In the genomic region with DNA sequence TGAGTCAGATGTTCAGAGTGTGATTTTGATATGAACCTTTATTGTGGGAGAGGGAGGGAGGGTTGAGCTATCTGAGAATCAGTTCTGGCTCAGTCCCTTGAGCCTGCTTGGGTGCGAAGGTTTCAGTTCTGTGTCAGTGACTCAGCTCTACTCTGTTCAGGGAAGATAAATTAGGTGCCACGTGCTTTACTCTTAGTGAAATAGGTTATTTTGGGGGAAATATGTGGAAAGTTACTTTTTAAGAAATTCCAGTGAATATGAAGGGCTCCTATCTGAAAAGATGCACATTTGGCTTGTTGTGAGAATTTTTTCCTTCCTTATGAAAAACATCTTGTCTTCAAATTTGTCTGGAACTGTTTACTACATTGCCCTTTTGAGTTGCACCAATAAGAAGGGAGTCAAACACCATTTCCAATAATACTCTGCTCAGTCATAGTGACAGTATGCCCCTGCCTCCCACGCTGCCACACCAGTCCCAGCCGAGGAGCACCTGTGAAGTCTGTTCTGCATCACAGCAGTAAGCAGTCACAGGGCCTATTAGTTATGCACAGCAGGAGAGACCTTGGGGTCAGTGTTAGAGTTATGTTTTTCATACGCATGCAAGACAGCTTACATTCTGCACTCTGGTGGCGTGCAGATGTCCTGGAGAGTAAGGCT, we compare ENCODE assay signal across 1 cellular context.
TF ChIP-seq lines count a peak whose summit lies in the region.

No MANE protein-coding gene starts in this region.

TF ChIP-seq in K562, 482 proteins besides CTCF, POLR2A, EP300 and RAD21 (continued from another document and continues in another):
- TF ChIP-seq, protein P1, sequence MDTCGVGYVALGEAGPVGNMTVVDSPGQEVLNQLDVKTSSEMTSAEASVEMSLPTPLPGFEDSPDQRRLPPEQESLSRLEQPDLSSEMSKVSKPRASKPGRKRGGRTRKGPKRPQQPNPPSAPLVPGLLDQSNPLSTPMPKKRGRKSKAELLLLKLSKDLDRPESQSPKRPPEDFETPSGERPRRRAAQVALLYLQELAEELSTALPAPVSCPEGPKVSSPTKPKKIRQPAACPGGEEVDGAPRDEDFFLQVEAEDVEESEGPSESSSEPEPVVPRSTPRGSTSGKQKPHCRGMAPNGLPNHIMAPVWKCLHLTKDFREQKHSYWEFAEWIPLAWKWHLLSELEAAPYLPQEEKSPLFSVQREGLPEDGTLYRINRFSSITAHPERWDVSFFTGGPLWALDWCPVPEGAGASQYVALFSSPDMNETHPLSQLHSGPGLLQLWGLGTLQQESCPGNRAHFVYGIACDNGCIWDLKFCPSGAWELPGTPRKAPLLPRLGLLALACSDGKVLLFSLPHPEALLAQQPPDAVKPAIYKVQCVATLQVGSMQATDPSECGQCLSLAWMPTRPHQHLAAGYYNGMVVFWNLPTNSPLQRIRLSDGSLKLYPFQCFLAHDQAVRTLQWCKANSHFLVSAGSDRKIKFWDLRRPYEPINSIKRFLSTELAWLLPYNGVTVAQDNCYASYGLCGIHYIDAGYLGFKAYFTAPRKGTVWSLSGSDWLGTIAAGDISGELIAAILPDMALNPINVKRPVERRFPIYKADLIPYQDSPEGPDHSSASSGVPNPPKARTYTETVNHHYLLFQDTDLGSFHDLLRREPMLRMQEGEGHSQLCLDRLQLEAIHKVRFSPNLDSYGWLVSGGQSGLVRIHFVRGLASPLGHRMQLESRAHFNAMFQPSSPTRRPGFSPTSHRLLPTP (IDR thresholded peaks at IDR 0.05; ENCODE audit: borderline replicate concordance, extremely low read depth, insufficient read length) = no peak
- TF ChIP-seq, protein P2, sequence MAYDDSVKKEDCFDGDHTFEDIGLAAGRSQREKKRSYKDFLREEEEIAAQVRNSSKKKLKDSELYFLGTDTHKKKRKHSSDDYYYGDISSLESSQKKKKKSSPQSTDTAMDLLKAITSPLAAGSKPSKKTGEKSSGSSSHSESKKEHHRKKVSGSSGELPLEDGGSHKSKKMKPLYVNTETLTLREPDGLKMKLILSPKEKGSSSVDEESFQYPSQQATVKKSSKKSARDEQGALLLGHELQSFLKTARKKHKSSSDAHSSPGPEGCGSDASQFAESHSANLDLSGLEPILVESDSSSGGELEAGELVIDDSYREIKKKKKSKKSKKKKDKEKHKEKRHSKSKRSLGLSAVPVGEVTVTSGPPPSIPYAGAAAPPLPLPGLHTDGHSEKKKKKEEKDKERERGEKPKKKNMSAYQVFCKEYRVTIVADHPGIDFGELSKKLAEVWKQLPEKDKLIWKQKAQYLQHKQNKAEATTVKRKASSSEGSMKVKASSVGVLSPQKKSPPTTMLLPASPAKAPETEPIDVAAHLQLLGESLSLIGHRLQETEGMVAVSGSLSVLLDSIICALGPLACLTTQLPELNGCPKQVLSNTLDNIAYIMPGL (CRISPR knock-in tag; IDR thresholded peaks at IDR 0.05) = no peak
- TF ChIP-seq, protein P3, sequence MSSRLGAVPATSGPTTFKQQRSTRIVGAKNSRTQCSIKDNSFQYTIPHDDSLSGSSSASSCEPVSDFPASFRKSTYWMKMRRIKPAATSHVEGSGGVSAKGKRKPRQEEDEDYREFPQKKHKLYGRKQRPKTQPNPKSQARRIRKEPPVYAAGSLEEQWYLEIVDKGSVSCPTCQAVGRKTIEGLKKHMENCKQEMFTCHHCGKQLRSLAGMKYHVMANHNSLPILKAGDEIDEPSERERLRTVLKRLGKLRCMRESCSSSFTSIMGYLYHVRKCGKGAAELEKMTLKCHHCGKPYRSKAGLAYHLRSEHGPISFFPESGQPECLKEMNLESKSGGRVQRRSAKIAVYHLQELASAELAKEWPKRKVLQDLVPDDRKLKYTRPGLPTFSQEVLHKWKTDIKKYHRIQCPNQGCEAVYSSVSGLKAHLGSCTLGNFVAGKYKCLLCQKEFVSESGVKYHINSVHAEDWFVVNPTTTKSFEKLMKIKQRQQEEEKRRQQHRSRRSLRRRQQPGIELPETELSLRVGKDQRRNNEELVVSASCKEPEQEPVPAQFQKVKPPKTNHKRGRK (tag; IDR thresholded peaks at IDR 0.05) = no peak
- no peak for TF ChIP-seq ZNF197 (CRISPR knock-in tag; IDR thresholded peaks at IDR 0.05; ENCODE audit: low read depth)
- no peak for TF ChIP-seq CCAR2 (IDR thresholded peaks at IDR 0.05; ENCODE audit: low read depth, low read length)
- TF ChIP-seq, protein P4, sequence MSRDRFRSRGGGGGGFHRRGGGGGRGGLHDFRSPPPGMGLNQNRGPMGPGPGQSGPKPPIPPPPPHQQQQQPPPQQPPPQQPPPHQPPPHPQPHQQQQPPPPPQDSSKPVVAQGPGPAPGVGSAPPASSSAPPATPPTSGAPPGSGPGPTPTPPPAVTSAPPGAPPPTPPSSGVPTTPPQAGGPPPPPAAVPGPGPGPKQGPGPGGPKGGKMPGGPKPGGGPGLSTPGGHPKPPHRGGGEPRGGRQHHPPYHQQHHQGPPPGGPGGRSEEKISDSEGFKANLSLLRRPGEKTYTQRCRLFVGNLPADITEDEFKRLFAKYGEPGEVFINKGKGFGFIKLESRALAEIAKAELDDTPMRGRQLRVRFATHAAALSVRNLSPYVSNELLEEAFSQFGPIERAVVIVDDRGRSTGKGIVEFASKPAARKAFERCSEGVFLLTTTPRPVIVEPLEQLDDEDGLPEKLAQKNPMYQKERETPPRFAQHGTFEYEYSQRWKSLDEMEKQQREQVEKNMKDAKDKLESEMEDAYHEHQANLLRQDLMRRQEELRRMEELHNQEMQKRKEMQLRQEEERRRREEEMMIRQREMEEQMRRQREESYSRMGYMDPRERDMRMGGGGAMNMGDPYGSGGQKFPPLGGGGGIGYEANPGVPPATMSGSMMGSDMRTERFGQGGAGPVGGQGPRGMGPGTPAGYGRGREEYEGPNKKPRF (IDR thresholded peaks at IDR 0.05; ENCODE audit: low read depth, low read length) = no peak
- TF ChIP-seq PCBP1 (IDR thresholded peaks at IDR 0.05; ENCODE audit: low read depth, low read length, poor library complexity, severe bottlenecking) = no peak
- TF ChIP-seq ZNF174 (CRISPR knock-in tag; IDR thresholded peaks at IDR 0.05) = no peak
- 0 out of 2 replicates have a peak, but pooled peaks have one; percentile 29 for TF ChIP-seq TOE1 (IDR thresholded peaks at IDR 0.05; ENCODE audit: borderline replicate concordance)
- no peak for TF ChIP-seq TOE1 (CRISPR knock-in tag; IDR thresholded peaks at IDR 0.05; ENCODE audit: borderline replicate concordance, low read depth)
- TF ChIP-seq RCOR1 (IDR thresholded peaks at IDR 0.05; ENCODE audit: borderline replicate concordance in 1 of 2, low read depth in 2 of 2, low read length in 2 of 2) = peak in 1 of 2 experiments; percentile 83; a peak in 2 of 4 replicates
- no peak for TF ChIP-seq HNRNPL (IDR thresholded peaks at IDR 0.05; ENCODE audit: low read depth, low read length)
- TF ChIP-seq ZNF239 (CRISPR knock-in tag; IDR thresholded peaks at IDR 0.05) = no peak
- TF ChIP-seq KDM5B (IDR thresholded peaks at IDR 0.05; ENCODE audit: insufficient replicate concordance, low read depth, low read length) = no peak
- no peak for TF ChIP-seq YBX1 (IDR thresholded peaks at IDR 0.05)
- no peak for TF ChIP-seq RFX1 (IDR thresholded peaks at IDR 0.05)
- TF ChIP-seq TEAD2 (tag; IDR thresholded peaks at IDR 0.05) = no peak
- TF ChIP-seq L3MBTL2 (IDR thresholded peaks at IDR 0.05) = peak; percentile 97
- no peak for TF ChIP-seq CHD4 (IDR thresholded peaks at IDR 0.05; ENCODE audit: insufficient read depth, insufficient replicate concordance, low read depth, low read length, poor library complexity, severe bottlenecking)
- TF ChIP-seq NBN (IDR thresholded peaks at IDR 0.05; ENCODE audit: low read depth) = 0 out of 2 replicates have a peak, but pooled peaks have one; percentile 42
- TF ChIP-seq, protein P5, sequence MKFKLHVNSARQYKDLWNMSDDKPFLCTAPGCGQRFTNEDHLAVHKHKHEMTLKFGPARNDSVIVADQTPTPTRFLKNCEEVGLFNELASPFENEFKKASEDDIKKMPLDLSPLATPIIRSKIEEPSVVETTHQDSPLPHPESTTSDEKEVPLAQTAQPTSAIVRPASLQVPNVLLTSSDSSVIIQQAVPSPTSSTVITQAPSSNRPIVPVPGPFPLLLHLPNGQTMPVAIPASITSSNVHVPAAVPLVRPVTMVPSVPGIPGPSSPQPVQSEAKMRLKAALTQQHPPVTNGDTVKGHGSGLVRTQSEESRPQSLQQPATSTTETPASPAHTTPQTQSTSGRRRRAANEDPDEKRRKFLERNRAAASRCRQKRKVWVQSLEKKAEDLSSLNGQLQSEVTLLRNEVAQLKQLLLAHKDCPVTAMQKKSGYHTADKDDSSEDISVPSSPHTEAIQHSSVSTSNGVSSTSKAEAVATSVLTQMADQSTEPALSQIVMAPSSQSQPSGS (CRISPR knock-in tag; IDR thresholded peaks at IDR 0.05) = no peak
- TF ChIP-seq MAFG (tag; conservative IDR thresholded peaks at IDR 0.05) = peak; percentile 63
- TF ChIP-seq ARHGAP35 (IDR thresholded peaks at IDR 0.05; ENCODE audit: partially characterized antibody) = no peak
- TF ChIP-seq SRSF9 (IDR thresholded peaks at IDR 0.05; ENCODE audit: borderline replicate concordance, low read depth, low read length) = no peak
- TF ChIP-seq MTA1 (IDR thresholded peaks at IDR 0.05; ENCODE audit: borderline replicate concordance) = 0 out of 2 replicates have a peak, but pooled peaks have one; percentile 15
- TF ChIP-seq RHOXF2B (CRISPR knock-in tag; conservative IDR thresholded peaks at IDR 0.05) = no peak
- peak in 1 of 2 experiments; percentile 56; a peak in 2 of 4 replicates for TF ChIP-seq HDAC1 (IDR thresholded peaks at IDR 0.05)
- no peak for TF ChIP-seq U2AF2 (optimal IDR thresholded peaks at IDR 0.05; ENCODE audit: low read depth, low read length)
- TF ChIP-seq HNRNPK (IDR thresholded peaks at IDR 0.05; ENCODE audit: low read depth, low read length, poor library complexity, severe bottlenecking) = no peak
- TF ChIP-seq ZNF3 (CRISPR knock-in tag; IDR thresholded peaks at IDR 0.05) = no peak
- TF ChIP-seq, protein P6, sequence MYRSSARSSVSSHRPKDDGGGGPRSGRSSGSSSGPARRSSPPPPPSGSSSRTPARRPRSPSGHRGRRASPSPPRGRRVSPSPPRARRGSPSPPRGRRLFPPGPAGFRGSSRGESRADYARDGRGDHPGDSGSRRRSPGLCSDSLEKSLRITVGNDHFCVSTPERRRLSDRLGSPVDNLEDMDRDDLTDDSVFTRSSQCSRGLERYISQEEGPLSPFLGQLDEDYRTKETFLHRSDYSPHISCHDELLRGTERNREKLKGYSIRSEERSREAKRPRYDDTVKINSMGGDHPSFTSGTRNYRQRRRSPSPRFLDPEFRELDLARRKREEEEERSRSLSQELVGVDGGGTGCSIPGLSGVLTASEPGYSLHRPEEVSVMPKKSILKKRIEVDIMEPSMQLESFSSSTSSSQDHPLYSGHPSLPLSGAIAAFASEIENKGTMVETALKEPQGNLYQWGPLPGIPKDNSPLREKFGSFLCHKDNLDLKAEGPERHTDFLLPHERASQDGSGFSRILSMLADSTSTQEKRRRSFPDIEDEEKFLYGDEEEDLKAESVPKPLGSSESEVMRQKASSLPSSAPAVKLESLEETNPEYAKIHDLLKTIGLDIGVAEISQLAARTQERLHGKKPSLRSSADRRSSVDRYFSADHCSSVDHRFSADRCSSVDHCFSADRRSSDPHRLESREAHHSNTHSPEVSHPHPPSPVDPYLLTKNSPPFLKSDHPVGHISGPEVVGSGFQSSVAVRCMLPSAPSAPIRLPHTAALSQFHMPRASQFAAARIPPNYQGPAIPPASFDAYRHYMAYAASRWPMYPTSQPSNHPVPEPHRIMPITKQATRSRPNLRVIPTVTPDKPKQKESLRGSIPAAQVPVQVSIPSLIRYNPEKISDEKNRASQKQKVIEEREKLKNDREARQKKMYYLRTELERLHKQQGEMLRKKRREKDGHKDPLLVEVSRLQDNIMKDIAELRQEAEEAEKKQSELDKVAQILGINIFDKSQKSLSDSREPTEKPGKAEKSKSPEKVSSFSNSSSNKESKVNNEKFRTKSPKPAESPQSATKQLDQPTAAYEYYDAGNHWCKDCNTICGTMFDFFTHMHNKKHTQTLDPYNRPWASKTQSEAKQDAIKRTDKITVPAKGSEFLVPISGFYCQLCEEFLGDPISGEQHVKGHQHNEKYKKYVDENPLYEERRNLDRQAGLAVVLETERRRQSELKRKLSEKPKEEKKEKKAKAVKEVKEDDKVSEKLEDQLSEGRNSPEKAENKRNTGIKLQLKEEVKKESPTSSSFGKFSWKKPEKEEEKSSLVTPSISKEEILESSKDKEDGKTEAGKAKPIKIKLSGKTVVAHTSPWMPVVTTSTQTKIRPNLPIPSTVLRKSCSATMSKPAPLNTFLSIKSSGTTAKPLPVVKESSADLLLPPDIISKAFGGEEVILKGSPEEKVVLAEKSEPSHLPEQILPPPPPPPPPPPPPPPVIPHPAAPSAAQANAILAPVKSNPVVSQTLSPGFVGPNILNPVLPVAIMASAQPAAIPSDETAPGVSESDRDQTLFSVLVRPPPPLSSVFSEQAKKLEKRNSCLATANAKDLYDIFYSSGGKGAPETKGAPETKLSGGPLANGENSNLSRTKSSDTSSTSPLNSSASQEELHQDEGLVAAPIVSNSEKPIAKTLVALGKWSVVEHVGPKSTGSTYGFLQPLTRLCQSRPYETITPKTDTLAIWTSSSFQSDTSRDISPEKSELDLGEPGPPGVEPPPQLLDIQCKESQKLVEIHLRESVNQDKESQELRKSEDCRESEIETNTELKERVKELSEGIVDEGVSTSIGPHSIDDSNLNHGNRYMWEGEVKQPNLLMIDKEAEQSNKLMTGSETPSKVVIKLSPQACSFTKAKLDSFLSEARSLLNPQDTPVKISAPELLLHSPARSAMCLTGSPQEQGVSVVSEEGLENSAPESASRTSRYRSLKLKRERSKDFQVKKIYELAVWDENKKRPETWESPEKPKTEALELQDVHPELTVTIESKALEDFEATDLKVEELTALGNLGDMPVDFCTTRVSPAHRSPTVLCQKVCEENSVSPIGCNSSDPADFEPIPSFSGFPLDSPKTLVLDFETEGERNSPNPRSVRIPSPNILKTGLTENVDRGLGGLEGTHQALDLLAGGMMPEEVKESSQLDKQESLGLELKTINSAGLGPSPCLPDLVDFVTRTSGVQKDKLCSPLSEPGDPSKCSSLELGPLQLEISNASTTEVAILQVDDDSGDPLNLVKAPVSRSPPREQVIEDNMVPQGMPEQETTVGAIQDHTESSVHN (IDR thresholded peaks at IDR 0.05; ENCODE audit: borderline replicate concordance in 1 of 2, low read depth in 1 of 2) = no peak
- TF ChIP-seq, protein P7, sequence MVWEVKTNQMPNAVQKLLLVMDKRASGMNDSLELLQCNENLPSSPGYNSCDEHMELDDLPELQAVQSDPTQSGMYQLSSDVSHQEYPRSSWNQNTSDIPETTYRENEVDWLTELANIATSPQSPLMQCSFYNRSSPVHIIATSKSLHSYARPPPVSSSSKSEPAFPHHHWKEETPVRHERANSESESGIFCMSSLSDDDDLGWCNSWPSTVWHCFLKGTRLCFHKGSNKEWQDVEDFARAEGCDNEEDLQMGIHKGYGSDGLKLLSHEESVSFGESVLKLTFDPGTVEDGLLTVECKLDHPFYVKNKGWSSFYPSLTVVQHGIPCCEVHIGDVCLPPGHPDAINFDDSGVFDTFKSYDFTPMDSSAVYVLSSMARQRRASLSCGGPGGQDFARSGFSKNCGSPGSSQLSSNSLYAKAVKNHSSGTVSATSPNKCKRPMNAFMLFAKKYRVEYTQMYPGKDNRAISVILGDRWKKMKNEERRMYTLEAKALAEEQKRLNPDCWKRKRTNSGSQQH (CRISPR knock-in tag; IDR thresholded peaks at IDR 0.05) = no peak
- no peak for TF ChIP-seq ZNF24 (IDR thresholded peaks at IDR 0.05)
- TF ChIP-seq COPS2 (conservative IDR thresholded peaks at IDR 0.05) = no peak
- no peak for TF ChIP-seq GTF2F1 (IDR thresholded peaks at IDR 0.05; ENCODE audit: low read depth, low read length)
- TF ChIP-seq ZNF224 (CRISPR knock-in tag; IDR thresholded peaks at IDR 0.05) = no peak
- no peak for TF ChIP-seq ETV1 (tag; conservative IDR thresholded peaks at IDR 0.05; ENCODE audit: low read depth)
- no peak for TF ChIP-seq SMC3 (conservative IDR thresholded peaks at IDR 0.05; ENCODE audit: insufficient read depth, low read depth, low read length)
